ENCODE assay signal across 9 cellular contexts in the genomic region with DNA sequence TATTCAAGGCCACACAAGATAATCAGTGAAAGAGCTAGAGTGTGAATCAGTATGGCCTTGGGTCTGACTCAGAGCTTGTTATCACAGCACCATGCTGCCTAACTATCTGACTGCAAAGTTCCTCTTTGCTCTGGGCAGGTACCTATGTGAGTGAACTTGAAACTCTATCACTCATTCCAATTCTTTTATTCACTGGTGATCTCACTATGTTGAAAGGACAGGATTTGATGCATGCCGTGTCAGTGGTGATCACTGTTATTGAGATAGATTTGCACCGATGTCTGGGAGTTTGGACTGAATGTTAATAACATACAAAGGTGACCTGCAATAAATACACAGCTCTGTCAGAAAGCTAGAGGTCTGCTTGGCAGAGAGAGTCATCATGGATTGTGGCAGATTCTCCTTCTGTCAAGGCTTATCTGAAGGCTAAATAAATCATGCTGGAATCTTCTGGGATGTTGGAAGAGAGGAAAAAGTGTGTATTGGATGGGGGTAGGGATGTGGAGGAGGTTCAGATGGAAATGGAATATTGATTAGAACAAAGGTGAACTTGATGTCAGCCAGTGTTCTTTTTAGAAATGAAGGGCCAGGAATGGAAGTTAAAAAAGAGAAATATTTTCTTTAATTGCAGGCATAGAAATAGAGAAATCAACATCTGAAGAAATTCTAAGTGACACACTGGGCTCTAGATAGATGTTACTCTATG.
DNase-seq lines count a peak whose midpoint lies in the region; ATAC-seq, FAIRE-seq and TF ChIP-seq lines count a peak whose summit lies in the region.
"Had no signal": no experiment of that assay in that cellular context is flagged by ENCODE, and none has a peak within 500 bp of the region (broad histone marks: within the 10 kb centered on the region; RNA-seq: fewer than 3 reads in every experiment).

No MANE protein-coding gene starts in this region.

- H3K4me2 ChIP-seq in keratinocyte (ENCODE audit: control insufficient read depth, extremely low read depth, insufficient read depth, low read depth, low read length): peak overlapping the region; percentile 27

- WGBS in esophagus muscularis mucosa: 51% methylated on average over 2 of the region's 2 CpGs

- H3K9ac ChIP-seq in keratinocyte (ENCODE audit: control insufficient read depth, extremely low read depth, insufficient read depth, low read length): peak overlapping the region; percentile 11

- H3K4me3 ChIP-seq in keratinocyte (ENCODE audit: control insufficient read depth in 2 of 3, extremely low read depth in 1 of 3, insufficient read depth in 2 of 3, low read depth in 1 of 3, low read length in 3 of 3) (no peak overlapping the region), esophagus muscularis mucosa (no peak overlapping the region)

- no peaks in the 10 kb centered on the region for H3K79me2 ChIP-seq in keratinocyte (ENCODE audit: control insufficient read depth, insufficient read depth, low read length)

- ATAC-seq in GM18858 (IDR thresholded peaks at IDR 0.05; ENCODE audit: unreplicated experiment): peak; percentile 53
- ATAC-seq in GM21619 (IDR thresholded peaks at IDR 0.05; ENCODE audit: unreplicated experiment): peak; percentile 53
- peak; percentile 34 for ATAC-seq in HG03558 (IDR thresholded peaks at IDR 0.05; ENCODE audit: extremely low read depth, unreplicated experiment)

- intact Hi-C loops in esophagus muscularis mucosa (cut with DNase I): loop anchor here (5.0 kb wide), 1 partner anchor 52 kb away; no protein-coding TSS in a partner anchor

- H3K36me3 ChIP-seq in keratinocyte (ENCODE audit: control insufficient read depth in 2 of 2, extremely low read depth in 1 of 2, insufficient read depth in 2 of 2, low read length in 2 of 2) (no peaks in the 10 kb centered on the region), esophagus muscularis mucosa (no peaks in the 10 kb centered on the region)

- H3K27me3 ChIP-seq in keratinocyte (ENCODE audit: control insufficient read depth, extremely low read depth, insufficient read depth, low read length) (no peaks in the 10 kb centered on the region), esophagus muscularis mucosa (no peaks in the 10 kb centered on the region)

- H3K9me3 ChIP-seq in keratinocyte (ENCODE audit: control insufficient read depth, low read depth, low read length) (no peaks in the 10 kb centered on the region), esophagus muscularis mucosa (no peaks in the 10 kb centered on the region)

- no peak overlapping the region for H2AFZ ChIP-seq in keratinocyte (ENCODE audit: control insufficient read depth, low read length)

- no peaks in the 10 kb centered on the region for H4K20me1 ChIP-seq in keratinocyte (ENCODE audit: control insufficient read depth, extremely low read depth, insufficient read depth, low read length)

- peak; percentile 99 for FAIRE-seq in keratinocyte (lab: Jason Lieb, UNC)

- H3K4me1 ChIP-seq in keratinocyte (ENCODE audit: control insufficient read depth, extremely low read depth, insufficient read depth, low read length) (peaks cover 63% of the 10 kb centered on the region), esophagus muscularis mucosa (peaks cover 3 to 34% (median 28%) of the 10 kb centered on the region in 4 donors)

- H3K27ac ChIP-seq in keratinocyte (ENCODE audit: control insufficient read depth, insufficient read depth, low read length) (peak overlapping the region; percentile 70), esophagus muscularis mucosa (replicated peaks in 1 of 4) (no peak overlapping the region)

- TF ChIP-seq CTCF in keratinocyte (optimal IDR thresholded peaks at IDR 0.05 in 1 of 3, IDR thresholded peaks at IDR 0.05 in 1 of 3, conservative IDR thresholded peaks at IDR 0.05 in 1 of 3; ENCODE audit: extremely low read depth in 1 of 3, insufficient read depth in 2 of 3, low read length in 3 of 3): no peak
- TF ChIP-seq CTCF in esophagus muscularis mucosa (IDR thresholded peaks at IDR 0.05): no peak

- no peak for TF ChIP-seq POLR2A in esophagus muscularis mucosa (IDR thresholded peaks at IDR 0.05; ENCODE audit: low read depth)

- dilution Hi-C loops in keratinocyte (cut with MboI; ENCODE audit: extremely low pct_ligation_motif_present, low sequenced_read_pairs): no loop called here

- no peak for TF ChIP-seq EP300 in esophagus muscularis mucosa (IDR thresholded peaks at IDR 0.05)

- no peaks in the 10 kb centered on the region for H3K9me1 ChIP-seq in keratinocyte (ENCODE audit: control insufficient read depth, extremely low read depth, insufficient read depth, low read length)

- DNase-seq in keratinocyte (ENCODE audit: low read depth, low spot score) (peak; percentile 58), NCI-H2029 (lab: John Stamatoyannopoulos, UW) (no peak), NCI-H510A treated with DMSO at 0.1 percent for 48 hours (lab: John Stamatoyannopoulos, UW) (no peak), esophagus muscularis mucosa (ENCODE audit: extremely low spot score) (no peak), DMS 273 treated with DMSO at 0.1 percent for 48 hours (lab: John Stamatoyannopoulos, UW) (no peak)
- DNase-seq: NCI-H748 treated with DMSO at 0.1 percent for 48 hours had no signal
